8 cellular contexts compared by ENCODE assay signal in the genomic region with DNA sequence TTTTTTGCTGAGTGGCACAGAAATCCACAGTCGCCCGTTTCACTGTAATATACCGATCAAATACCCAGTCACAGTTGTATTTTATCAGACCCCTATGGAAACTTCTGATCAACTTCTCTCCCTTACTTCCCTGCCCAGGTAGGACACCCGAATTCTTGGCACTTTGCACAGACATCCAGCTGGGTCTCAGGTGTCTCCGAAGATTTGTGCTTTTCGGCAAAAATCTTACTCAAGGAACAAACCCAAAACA. TPM values are rescaled to one million over a fixed set of nuclear protein-coding genes. Genes with fewer than 3 reads are reported as not detected.
DNase-seq lines count a peak whose midpoint lies in the region; ATAC-seq and TF ChIP-seq lines count a peak whose summit lies in the region.

No MANE protein-coding gene starts in this region.

- peak overlapping the region; percentile 85 for H3K27ac ChIP-seq in BLaER1
- H3K27ac ChIP-seq in effector memory CD4-positive, alpha-beta T cell (ENCODE audit: insufficient read depth, low read length, poor library complexity, severe bottlenecking), result no peak overlapping the region

- H3K9ac ChIP-seq in BLaER1, result peak overlapping the region; percentile 91

- no peaks in the 10 kb centered on the region for H3K9me3 ChIP-seq in BLaER1
- H3K9me3 ChIP-seq in MG63, result no peaks in the 10 kb centered on the region
- H3K9me3 ChIP-seq in effector memory CD4-positive, alpha-beta T cell (ENCODE audit: control insufficient read depth, low read length), result no peaks in the 10 kb centered on the region

- peak overlapping the region; percentile 13 to 78 (median 40) for H3K27ac Mint-ChIP-seq in nephron

- H3K4me3 Mint-ChIP-seq in nephron, result peak overlapping the region; percentile 81 to 91 (median 85)

- H3K36me3 ChIP-seq in BLaER1 (no peaks in the 10 kb centered on the region), MG63 (no peaks in the 10 kb centered on the region)
- no peaks in the 10 kb centered on the region for H3K36me3 ChIP-seq in effector memory CD4-positive, alpha-beta T cell (ENCODE audit: control insufficient read depth, insufficient read depth, low read length)

- DNase-seq in MG63, result no peak
- no peak for DNase-seq in effector memory CD4-positive, alpha-beta T cell
- DNase-seq in UCSD-AML1 (lab: John Stamatoyannopoulos, UW; ENCODE audit: unreplicated experiment), result no peak
- no peak for DNase-seq in stimulated activated CD4-positive, alpha-beta T cell treated with anti-CD3 and anti-CD28 coated beads, Interleukin-15, amount 100 ng/mL, for 24 hours
- no peak for DNase-seq in ecto neural progenitor cell (ENCODE audit: low spot score)

- no peaks in the 10 kb centered on the region for H3K27me3 ChIP-seq in BLaER1
- H3K27me3 ChIP-seq in MG63, result no peaks in the 10 kb centered on the region
- no peaks in the 10 kb centered on the region for H3K27me3 ChIP-seq in effector memory CD4-positive, alpha-beta T cell (replicated peaks; ENCODE audit: control insufficient read depth, insufficient read depth, low read length, poor library complexity, severe bottlenecking)

- H4K20me1 ChIP-seq in BLaER1, result no peaks in the 10 kb centered on the region

- H3K4me1 Mint-ChIP-seq in nephron, result peaks cover 33% of the 10 kb centered on the region

- H3K36me3 Mint-ChIP-seq in nephron (ENCODE audit: low read depth), result no peaks in the 10 kb centered on the region

- TF ChIP-seq CTCF in nephron (IDR thresholded peaks at IDR 0.05; ENCODE audit: unreplicated experiment in 3 of 3), result no peak

- no peak for ATAC-seq in GM18520 (IDR thresholded peaks at IDR 0.05; ENCODE audit: unreplicated experiment)

- peaks cover 8% of the 10 kb centered on the region for H3K27me3 Mint-ChIP-seq in nephron (ENCODE audit: low read depth)

- peaks cover 45% of the 10 kb centered on the region for H3K4me1 ChIP-seq in BLaER1
- H3K4me1 ChIP-seq in effector memory CD4-positive, alpha-beta T cell (ENCODE audit: control insufficient read depth, insufficient read depth, low read length, poor library complexity, severe bottlenecking), result peaks cover 35% of the 10 kb centered on the region

- peak overlapping the region; percentile 97 for H3K4me2 ChIP-seq in BLaER1

- H3K4me3 ChIP-seq in BLaER1 (peak overlapping the region; percentile 94), MG63 (peak overlapping the region; percentile 52)
- peak overlapping the region; percentile 69 for H3K4me3 ChIP-seq in effector memory CD4-positive, alpha-beta T cell (ENCODE audit: insufficient read depth, low read depth, low read length, poor library complexity, severe bottlenecking)

- no peaks in the 10 kb centered on the region for H3K9me3 Mint-ChIP-seq in nephron

RNA-seq across cellular contexts. Expression of a gene that starts 0.6 kb away (rescaled TPM):
- total RNA-seq in MG63 (2014; rRNA removed; shearing (Covaris generic); ENCODE audit: low replicate concordance), result 2.1 and 4.7 TPM in 2 replicates
